15 cellular contexts compared by ENCODE assay signal in the genomic region with DNA sequence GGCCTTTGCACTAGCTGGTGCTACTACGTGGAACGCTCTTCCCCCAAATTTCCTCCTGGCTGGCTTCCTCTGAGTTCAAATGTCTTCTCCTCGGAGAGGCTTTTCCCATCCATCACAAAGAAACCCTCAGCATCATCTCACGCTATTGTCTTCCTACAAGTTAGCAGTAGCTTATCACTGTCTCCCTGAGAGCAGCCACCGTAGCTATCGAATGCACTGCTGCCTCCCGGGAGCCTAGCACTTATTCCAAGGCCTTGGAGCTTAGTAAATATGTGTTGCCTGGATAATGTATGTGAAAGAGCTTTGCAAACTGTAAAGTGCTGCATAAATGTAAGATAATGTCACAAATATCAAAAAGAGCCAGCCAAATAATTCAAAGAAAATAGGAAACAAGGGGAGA.
DNase-seq lines count a peak whose midpoint lies in the region; ATAC-seq and TF ChIP-seq lines count a peak whose summit lies in the region.
"Had no signal": no experiment of that assay in that cellular context is flagged by ENCODE, and none has a peak within 500 bp of the region (broad histone marks: within the 10 kb centered on the region; RNA-seq: fewer than 3 reads in every experiment).

No MANE protein-coding gene starts in this region.

- H3K79me2 ChIP-seq in KMS-11 (ENCODE audit: insufficient read depth, low read depth), result no peaks in the 10 kb centered on the region

- H3K4me3 ChIP-seq in KMS-11 (IDR thresholded peaks at IDR 0.05; ENCODE audit: insufficient read depth, low read depth, low read length) (no peak overlapping the region), muscle layer of colon (ENCODE audit: low read depth in 1 of 2, low read length in 2 of 2) (no peak overlapping the region), stomach smooth muscle (ENCODE audit: low read length in 2 of 2) (peak overlapping the region in 1 of 2 donors; percentile 15)

- H3K9ac ChIP-seq in KMS-11 (no peak overlapping the region), muscle layer of colon (ENCODE audit: low read length) (peak overlapping the region; percentile 20), stomach smooth muscle (ENCODE audit: low read length in 2 of 2) (peak overlapping the region; percentile 9 to 42)

- H2AFZ ChIP-seq in KMS-11 (ENCODE audit: low read depth), result no peak overlapping the region; the same call in 1 of the 2 replicates

- H3K36me3 ChIP-seq in KMS-11 (ENCODE audit: insufficient read depth) (no peaks in the 10 kb centered on the region), muscle layer of colon (ENCODE audit: insufficient read depth, low read length) (no peaks in the 10 kb centered on the region), stomach smooth muscle (ENCODE audit: control insufficient read depth in 2 of 2, insufficient read depth in 2 of 2, low read length in 2 of 2) (no peaks in the 10 kb centered on the region)
- H3K36me3 ChIP-seq: BE2C had no signal

- TF ChIP-seq CTCF in KMS-11 (conservative IDR thresholded peaks at IDR 0.05; ENCODE audit: low read depth, low read length), result no peak

- H3K27me3 ChIP-seq in KMS-11 (ENCODE audit: insufficient read depth, low read depth), result no peaks in the 10 kb centered on the region
- no peaks in the 10 kb centered on the region for H3K27me3 ChIP-seq in muscle layer of colon (ENCODE audit: control insufficient read depth in 1 of 2, insufficient read depth in 2 of 2, low read length in 2 of 2)
- no peaks in the 10 kb centered on the region for H3K27me3 ChIP-seq in stomach smooth muscle (ENCODE audit: control insufficient read depth in 1 of 2, insufficient read depth in 2 of 2, low read length in 2 of 2)
- H3K27me3 ChIP-seq: BE2C had no signal

- no peak for ATAC-seq in GM21717 (IDR thresholded peaks at IDR 0.05; ENCODE audit: unreplicated experiment)
- ATAC-seq: activated CD8-positive, alpha-beta T cell treated with anti-CD3 and anti-CD28 coated beads for 36 hours; naive thymus-derived CD4-positive, alpha-beta T cell had no signal

- H3K27ac ChIP-seq in KMS-11 (peak overlapping the region; percentile 51; the same call in 1 of the 2 replicates), caudate nucleus (ENCODE audit: low read depth, low read length) (peak overlapping the region; percentile 67), muscle layer of colon (ENCODE audit: low read depth, low read length) (peak overlapping the region; percentile 35), stomach smooth muscle (ENCODE audit: low read length) (peak overlapping the region; percentile 76)

- peaks cover 37% of the 10 kb centered on the region for H3K4me1 ChIP-seq in KMS-11 (ENCODE audit: low read depth, poor library complexity, severe bottlenecking)
- peaks cover 75% of the 10 kb centered on the region for H3K4me1 ChIP-seq in muscle layer of colon (ENCODE audit: insufficient read depth, low read length)
- peaks cover 51% of the 10 kb centered on the region for H3K4me1 ChIP-seq in stomach smooth muscle (ENCODE audit: control insufficient read depth, insufficient read depth, low read length)

- DNase-seq in caudate nucleus (lab: John Stamatoyannopoulos, UW) (peak in 1 of 61 donors; percentile 26), RKO (ENCODE audit: low spot score) (no peak), CD1c-positive myeloid dendritic cell (ENCODE audit: extremely low spot score) (no peak)
- DNase-seq: activated CD8-positive, alpha-beta T cell treated with anti-CD3 and anti-CD28 coated beads for 36 hours; activated naive CD8-positive, alpha-beta T cell treated with anti-CD3 and anti-CD28 coated beads, Interleukin-2, amount 10 ng/mL, durations not matched to agents 7 days and 5 days; effector CD8-positive, alpha-beta T cell; MM.1S; naive thymus-derived CD4-positive, alpha-beta T cell; NCI-H2029; T-helper 1 cell had no signal

- H3K4me2 ChIP-seq in KMS-11, result peak overlapping the region; percentile 60; the same call in 1 of the 2 replicates

- H3K9me3 ChIP-seq in muscle layer of colon (ENCODE audit: low read length) (no peaks in the 10 kb centered on the region), stomach smooth muscle (ENCODE audit: control insufficient read depth in 2 of 2, low read length in 2 of 2) (no peaks in the 10 kb centered on the region)
- H3K9me3 ChIP-seq: BE2C had no signal

- H4K20me1 ChIP-seq in KMS-11 (ENCODE audit: insufficient read depth), result no peaks in the 10 kb centered on the region
